8 cellular contexts compared by ENCODE assay signal in the genomic region with DNA sequence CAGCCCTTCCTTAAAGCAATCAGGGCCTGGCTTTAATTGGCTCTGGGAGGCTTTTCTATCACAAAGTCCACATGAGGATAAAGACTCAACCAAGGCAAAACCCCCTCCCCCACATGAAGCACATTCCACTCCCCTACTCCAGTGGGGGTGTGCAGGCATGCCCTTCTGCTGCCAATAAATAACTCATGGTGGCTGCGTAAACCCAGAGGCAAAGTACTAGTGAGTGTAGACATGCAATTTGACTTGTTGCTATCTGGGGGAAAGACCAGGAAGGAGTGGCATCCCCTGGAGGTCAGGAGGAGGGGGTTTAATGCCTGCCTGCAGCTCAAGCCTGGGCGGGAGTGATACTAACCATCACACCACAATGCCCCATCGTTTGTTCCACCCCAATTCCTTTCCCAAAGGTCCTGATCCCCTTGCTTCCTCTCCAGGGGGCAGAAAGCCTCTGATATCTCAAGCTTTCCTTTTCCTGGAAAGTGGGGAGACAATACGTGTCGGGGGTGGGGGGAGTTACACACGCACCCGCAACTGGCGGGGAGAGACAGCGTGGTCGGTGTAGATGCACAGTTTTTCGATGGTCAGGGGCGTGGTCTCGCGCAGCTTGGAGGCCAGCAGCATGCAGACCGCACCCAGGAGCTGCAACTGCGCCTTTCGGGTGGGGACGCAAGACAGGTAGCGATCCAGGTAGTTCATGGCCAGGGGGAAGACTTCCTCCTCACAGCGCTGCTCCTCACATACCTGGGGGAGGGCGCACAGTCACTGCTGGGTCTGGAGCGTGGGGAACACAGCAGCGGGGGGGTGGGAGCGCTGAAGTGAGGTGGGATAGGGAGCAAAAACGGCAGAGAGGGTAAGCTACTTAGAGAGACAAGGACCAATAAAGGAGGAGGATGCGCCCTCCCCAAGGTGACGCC. TPM values are rescaled to one million over a fixed set of nuclear protein-coding genes. Genes with fewer than 3 reads are reported as not detected.
DNase-seq lines count a peak whose midpoint lies in the region; ATAC-seq, FAIRE-seq and TF ChIP-seq lines count a peak whose summit lies in the region.

No MANE protein-coding gene starts in this region.

- 44% methylated on average over 13 of the region's 27 CpGs for WGBS in right lobe of liver (ENCODE audit: insufficient coverage, low coverage, low lambda C conversion rate, missing lambda C conversion rate)

- peak; percentile 26 for FAIRE-seq in GM18507 (lab: Jason Lieb, UNC)

- H3K27ac ChIP-seq in Panc1 (ENCODE audit: low read length) = peak overlapping the region; percentile 71
- H3K27ac ChIP-seq in breast epithelium = peak overlapping the region; percentile 52 to 80
- H3K27ac ChIP-seq in right lobe of liver = peak overlapping the region in 2 of 3 donors; percentile 59 to 74
- peak overlapping the region; percentile 53 for H3K27ac ChIP-seq in stomach smooth muscle (ENCODE audit: low read length)

- H3K4me3 ChIP-seq in Panc1 (ENCODE audit: low read depth in 2 of 2, low read length in 2 of 2) (peak overlapping the region; percentile 58 to 90), breast epithelium (peak overlapping the region; percentile 59 to 94 (median 82)), right lobe of liver (peak overlapping the region; percentile 89 to 95 (median 93)), stomach smooth muscle (ENCODE audit: low read length in 2 of 2) (peak overlapping the region; percentile 80 to 89)

- H3K27me3 ChIP-seq in Panc1 (ENCODE audit: control insufficient read depth, insufficient read depth, low read length) (no peaks in the 10 kb centered on the region), breast epithelium (no peaks in the 10 kb centered on the region), right lobe of liver (no peaks in the 10 kb centered on the region), stomach smooth muscle (ENCODE audit: control insufficient read depth in 1 of 2, insufficient read depth in 2 of 2, low read length in 2 of 2) (no peaks in the 10 kb centered on the region)

- TF ChIP-seq CTCF in Panc1 (IDR thresholded peaks at IDR 0.05) (no peak), breast epithelium (IDR thresholded peaks at IDR 0.05) (no peak), right lobe of liver (IDR thresholded peaks at IDR 0.05) (no peak)

- H3K9ac ChIP-seq in stomach smooth muscle (ENCODE audit: low read length in 2 of 2) = peak overlapping the region; percentile 62 to 76

- ATAC-seq in Panc1 (no peak), right lobe of liver (no peak), GM21528 (IDR thresholded peaks at IDR 0.05; ENCODE audit: low FRiP score, unreplicated experiment) (no peak), GM21529 (IDR thresholded peaks at IDR 0.05; ENCODE audit: unreplicated experiment) (no peak)

- DNase-seq in GM18507 (ENCODE audit: extremely low spot score, insufficient read length, low read depth) (no peak), Panc1 (ENCODE audit: low read depth, low spot score) (no peak), breast epithelium (ENCODE audit: low spot score in 2 of 2) (no peak), right lobe of liver (peak in 2 of 3 donors; percentile 52 to 62), G401 (ENCODE audit: low spot score) (no peak)

- CTCF ChIA-PET in Panc1 (lab: Charles Lee) = interaction anchor here (0.8 kb wide), 1 partner anchor 153 kb away, joined by 3 read pairs; a partner anchor contains a TSS

- no peaks in the 10 kb centered on the region for H3K9me3 ChIP-seq in Panc1 (ENCODE audit: control insufficient read depth, insufficient read depth, low read depth, low read length)
- no peaks in the 10 kb centered on the region for H3K9me3 ChIP-seq in breast epithelium
- H3K9me3 ChIP-seq in right lobe of liver = no peaks in the 10 kb centered on the region
- no peaks in the 10 kb centered on the region for H3K9me3 ChIP-seq in stomach smooth muscle (ENCODE audit: control insufficient read depth in 2 of 2, low read length in 2 of 2)

- no peak for TF ChIP-seq POLR2A in breast epithelium (IDR thresholded peaks at IDR 0.05)
- TF ChIP-seq POLR2A in right lobe of liver (IDR thresholded peaks at IDR 0.05) = no peak

- no TSS peak for BruUV-seq in Panc1 (replicated peaks; lab: Mats Ljungman, UMichigan)

- in situ Hi-C loops in Panc1 (cut with HindIII; ENCODE audit: low pct_unique_long_range_greater_than_20kb, low sequenced_read_pairs) = no loop called here
- in situ Hi-C loops in G401 (cut with HindIII; ENCODE audit: low sequenced_read_pairs) = no loop called here

- peaks cover 37% of the 10 kb centered on the region for H3K4me1 ChIP-seq in Panc1 (ENCODE audit: control insufficient read depth, insufficient read depth, low read length)
- H3K4me1 ChIP-seq in breast epithelium = peaks cover 19 to 26% of the 10 kb centered on the region in 2 donors
- peaks cover 0 to 17% (median 0%) of the 10 kb centered on the region in 4 donors for H3K4me1 ChIP-seq in right lobe of liver
- H3K4me1 ChIP-seq in stomach smooth muscle (ENCODE audit: control insufficient read depth, insufficient read depth, low read length) = peaks cover 51% of the 10 kb centered on the region

- POLR2A ChIA-PET in Panc1 (lab: Charles Lee) = interaction anchor here (0.7 kb wide), 1 partner anchor 92 kb away, joined by 7 read pairs; no protein-coding TSS in a partner anchor

- H3K36me3 ChIP-seq in Panc1 (ENCODE audit: control insufficient read depth, insufficient read depth, low read length) (no peaks in the 10 kb centered on the region), breast epithelium (peaks cover 5% of the 10 kb centered on the region), right lobe of liver (peaks cover 0 to 10% (median 3%) of the 10 kb centered on the region in 4 donors), stomach smooth muscle (ENCODE audit: control insufficient read depth in 2 of 2, insufficient read depth in 2 of 2, low read length in 2 of 2) (peaks cover 8 to 12% of the 10 kb centered on the region in 2 donors)

- intact Hi-C loops in Panc1 (cut with micrococcal nuclease; ENCODE audit: unreplicated experiment) (no loop called here), breast epithelium (cut with DNase I; ENCODE audit: low total_unique reads) (loop anchor here (10.0 kb wide), 2 partner anchors 155 to 1045 kb away; a partner anchor contains a TSS), right lobe of liver (cut with DNase I) (loop anchor here in 1 of 2 donors (10.0 kb wide), 1 partner anchor 105 kb away; no protein-coding TSS in a partner anchor)

RNA-seq across cellular contexts. Expression of a gene that starts 1.5 kb away (rescaled TPM):
- total RNA-seq in Panc1 (2021; ENCODE audit: unreplicated experiment) = 36.8 TPM
- 44.2 TPM for polyA plus RNA-seq in Panc1 (2012; ENCODE audit: insufficient read length)
- 100 to 1,000 TPM; 115 to 297 (median 148) TPM for total RNA-seq in breast epithelium
- 10 to 100 TPM; 11.3 to 51.9 (median 14.2) TPM for total RNA-seq in right lobe of liver
- total RNA-seq in G401 (2014; rRNA removed; shearing (Covaris generic)) = 28.2 and 37.3 TPM in 2 replicates

RNA-seq across cellular contexts. Expression of a gene that starts 18.8 kb away (rescaled TPM):
- total RNA-seq in Panc1 (2021; ENCODE audit: unreplicated experiment) (49.1 TPM), breast epithelium (1 to 10 TPM; 7.7 to 8.8 (median 8.6) TPM), right lobe of liver (10 to 100 TPM in 1 of 6 experiments, 1 to 10 TPM in 5; 3.7 to 10.8 (median 8.4) TPM)
- 75.1 TPM for polyA plus RNA-seq in Panc1 (2012; ENCODE audit: insufficient read length)
- 68.3 and 75.5 TPM in 2 replicates for total RNA-seq in G401 (2014; rRNA removed; shearing (Covaris generic))

RNA-seq across cellular contexts. Expression of a gene that starts 19.2 kb away (rescaled TPM):
- total RNA-seq in Panc1 (2021; ENCODE audit: unreplicated experiment) = 24.5 TPM
- polyA plus RNA-seq in Panc1 (2012; ENCODE audit: insufficient read length) = 14.2 TPM
- total RNA-seq in breast epithelium = 10 to 100 TPM in 1 of 3 donors, 1 to 10 TPM in 2; 9.8 to 16.5 (median 9.8) TPM
- total RNA-seq in right lobe of liver = 10 to 100 TPM in 1 of 6 experiments, 1 to 10 TPM in 5; 7.2 to 10.8 (median 7.7) TPM
- 23.8 TPM in 2 replicates for total RNA-seq in G401 (2014; rRNA removed; shearing (Covaris generic))

RNA-seq across cellular contexts. Expression of a gene that starts 44.9 kb away (rescaled TPM):
- 5.4 TPM for total RNA-seq in Panc1 (2021; ENCODE audit: unreplicated experiment)
- polyA plus RNA-seq in Panc1 (2012; ENCODE audit: insufficient read length) = 2.3 TPM
- total RNA-seq in breast epithelium = 1 to 10 TPM; 3.4 to 4.9 (median 4.7) TPM
- 1 to 10 TPM in 5 of 6 experiments, under 1 TPM in 1; 0.87 to 2.0 (median 1.3) TPM for total RNA-seq in right lobe of liver
- 4.7 and 9.9 TPM in 2 replicates for total RNA-seq in G401 (2014; rRNA removed; shearing (Covaris generic))

Comparison
In these comparisons a context has a peak if more than half of its experiments do, and no peak if none do; other contexts are left out.
1. DNase-seq: peak in right lobe of liver (2 of 3); none in GM18507 (single experiment), Panc1 (single experiment), breast epithelium (0 of 2) and G401 (single experiment).
2. Peak in every context shown above with its lines, with median percentiles within 50 percentile points of each other: H3K27ac ChIP-seq and H3K4me3 ChIP-seq.